In genomic region chr19:30909216-30909615, GRCh38 we compare ENCODE assay signal across 28 cellular contexts.
"Had no signal": no experiment of that assay in that cellular context is flagged by ENCODE, and none has a peak within 500 bp of the region (broad histone marks: within the 10 kb centered on the region; RNA-seq: fewer than 3 reads in every experiment).

No MANE protein-coding gene starts in this region.

- H3K27me3 ChIP-seq: adrenal gland, body of pancreas had no signal

- FAIRE-seq: frontal cortex had no signal

- H3K36me3 ChIP-seq: adrenal gland, heart left ventricle, WERI-Rb-1 had no signal

- H3K4me3 ChIP-seq: adrenal gland, body of pancreas, coronary artery, dorsolateral prefrontal cortex, heart left ventricle had no signal

- ATAC-seq: activated CD4-positive, CD25-positive, alpha-beta regulatory T cell treated with anti-CD3 and anti-CD28 coated beads, Interleukin-2, amount 50 U/mL, for 24 hours; activated CD8-positive, alpha-beta T cell treated with anti-CD3 and anti-CD28 coated beads for 36 hours; activated naive CD8-positive, alpha-beta T cell treated with anti-CD3 and anti-CD28 coated beads, Interleukin-2, amount 50 U/mL, for 24 hours; activated T-cell treated with anti-CD3 and anti-CD28 coated beads, Interleukin-2, amount 50 U/mL, for 4 hours; activated T-helper 17 cell treated with anti-CD3 and anti-CD28 coated beads, Interleukin-2, amount 50 U/mL, for 72 hours; body of pancreas; esophagus mucosa; heart left ventricle; T-helper 17 cell had no signal

- H3K4me1 ChIP-seq: adrenal gland, body of pancreas, heart left ventricle had no signal

- H3K9me3 ChIP-seq: adrenal gland, body of pancreas, heart left ventricle had no signal

- H3K27ac ChIP-seq: adrenal gland, body of pancreas, coronary artery, dorsolateral prefrontal cortex, heart left ventricle, WERI-Rb-1 had no signal

- DNase-seq: activated B cell treated with CpG ODN at 0.5 μM for 24 hours; activated CD4-positive, alpha-beta T cell treated with anti-CD3 and anti-CD28 coated beads for 48 hours; activated CD4-positive, alpha-beta T cell treated with anti-CD3 and anti-CD28 coated beads, Interleukin-2, amount 50 U/mL, for 1 hour; activated CD4-positive, alpha-beta T cell treated with anti-CD3 and anti-CD28 coated beads, Interleukin-2, amount 50 U/mL, for 48 hours; activated CD8-positive, alpha-beta memory T cell treated with anti-CD3 and anti-CD28 coated beads for 24 hours; activated CD8-positive, alpha-beta T cell treated with anti-CD3 and anti-CD28 coated beads for 36 hours; activated effector memory CD4-positive, alpha-beta T cell treated with anti-CD3 and anti-CD28 coated beads, Interleukin-2, amount 50 U/mL, for 16 hours; activated naive CD4-positive, alpha-beta T cell treated with anti-CD3 and anti-CD28 coated beads for 36 hours; activated naive CD8-positive, alpha-beta T cell treated with anti-CD3 and anti-CD28 coated beads for 36 hours; activated naive CD8-positive, alpha-beta T cell treated with anti-CD3 and anti-CD28 coated beads, Interleukin-2, amount 50 U/mL, for 24 hours; activated T-cell treated with anti-CD3 and anti-CD28 coated beads, Interleukin-2, amount 50 U/mL, for 4 hours; adrenal gland; amygdala; aorta; body of pancreas; effector memory CD4-positive, alpha-beta T cell; endodermal cell; foreskin fibroblast; heart left ventricle; T-helper 17 cell; T1000; WERI-Rb-1 had no signal
